In the genomic region with DNA sequence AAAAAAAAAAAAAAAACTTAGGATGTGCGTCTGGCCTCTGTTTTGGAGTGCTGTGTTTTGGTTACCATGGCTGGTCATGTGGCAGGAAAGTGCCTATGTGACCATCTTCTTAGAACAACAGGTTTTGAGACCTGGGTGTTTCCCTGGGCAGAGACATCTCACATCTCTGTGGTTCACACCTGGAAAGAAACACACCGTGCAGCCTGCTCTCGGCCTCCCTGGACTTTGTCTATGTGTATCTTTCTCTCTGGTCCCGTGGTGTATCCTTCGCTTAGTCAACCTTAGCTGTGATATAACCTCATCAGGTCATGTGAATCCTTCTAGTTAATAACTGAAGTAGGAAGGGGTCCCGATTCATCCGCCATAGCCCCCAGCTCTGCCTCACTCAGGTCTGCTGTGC, we compare ENCODE assay signal across 20 cellular contexts. TPM values are rescaled to one million over a fixed set of nuclear protein-coding genes. Genes with fewer than 3 reads are reported as not detected.
DNase-seq lines count a peak whose midpoint lies in the region; ATAC-seq, FAIRE-seq and TF ChIP-seq lines count a peak whose summit lies in the region.
"Had no signal": no experiment of that assay in that cellular context is flagged by ENCODE, and none has a peak within 500 bp of the region (broad histone marks: within the 10 kb centered on the region; RNA-seq: fewer than 3 reads in every experiment).

No MANE protein-coding gene starts in this region.

- FAIRE-seq in GM12878 (lab: Jason Lieb, UNC) = no peak
- FAIRE-seq in HepG2 (lab: Jason Lieb, UNC) = no peak
- FAIRE-seq: G401.6, RCC 7860 had no signal

- BruUV-seq in GM12878 (replicated peaks; lab: Mats Ljungman, UMichigan) = no TSS peak
- no TSS peak for BruUV-seq in HepG2 (replicated peaks; lab: Mats Ljungman, UMichigan)

- DNase-seq in DMS53 (lab: John Stamatoyannopoulos, UW) (peak; percentile 45), DMS53 treated with DMSO at 0.1 percent for 48 hours (lab: John Stamatoyannopoulos, UW; ENCODE audit: unreplicated experiment) (no peak), GM12878 (ENCODE audit: low read depth, low spot score) (no peak), HepG2 (ENCODE audit: low spot score) (peak; percentile 34), spleen (peak; percentile 14), thyroid gland (no peak)
- DNase-seq: AML-193; H9; MG63; NCI-H1092; NCI-H1436 treated with DMSO at 0.1 percent for 48 hours; NCI-H2029; NCI-H2171; NK-92 treated with Interleukin-12 subunit alpha and Interleukin-12 subunit beta, amount 100 ng/mL, for 24 hours; Right ventricle myocardium superior had no signal

- POLR2A ChIA-PET in GM12878 (lab: Charles Lee) = interaction anchor here (0.6 kb wide), 1 partner anchor 171 kb away, joined by 4 read pairs; no protein-coding TSS in a partner anchor
- POLR2A ChIA-PET in HepG2 (lab: Yijun Ruan, JAX) = interaction anchor here (0.7 kb wide), 1 partner anchor 248 kb away, joined by 3 read pairs; no protein-coding TSS in a partner anchor

- H3K4me2 ChIP-seq in GM12878 (ENCODE audit: control insufficient read depth, insufficient read depth) = no peak overlapping the region
- H3K4me2 ChIP-seq in HepG2 (ENCODE audit: low read depth, low read length) = peak overlapping the region; percentile 69

- TF ChIP-seq EP300 in GM12878 (IDR thresholded peaks at IDR 0.05; ENCODE audit: borderline replicate concordance in 1 of 2, control insufficient read depth in 1 of 2, low read depth in 2 of 2, low read length in 2 of 2) (no peak), HepG2 (IDR thresholded peaks at IDR 0.05; ENCODE audit: low read depth in 2 of 2, low read length in 2 of 2) (no peak), HepG2 (CRISPR knock-in tag; IDR thresholded peaks at IDR 0.05; ENCODE audit: borderline replicate concordance) (no peak)

- SMC1A ChIA-PET in GM12878 (lab: Charles Lee; ENCODE audit: uncharacterized antibody, unreplicated experiment) = interaction anchor here (1.7 kb wide), 1 partner anchor 223 kb away, joined by 6 read pairs; no protein-coding TSS in a partner anchor

- no peaks in the 10 kb centered on the region; the same call in 2 of the 3 replicates for H3K9me3 ChIP-seq in GM12878 (replicated peaks; ENCODE audit: control insufficient read depth, insufficient read depth, low read length)
- no peaks in the 10 kb centered on the region for H3K9me3 ChIP-seq in HepG2 (ENCODE audit: low read length)
- H3K9me3 ChIP-seq in spleen = no peaks in the 10 kb centered on the region
- H3K9me3 ChIP-seq in thyroid gland = no peaks in the 10 kb centered on the region
- H3K9me3 ChIP-seq: MG63 had no signal

- H2AFZ ChIP-seq in GM12878 (ENCODE audit: control insufficient read depth, low read depth, low read length) (no peak overlapping the region), HepG2 (ENCODE audit: low read length) (no peak overlapping the region)

- no peak overlapping the region for H3K4me3 ChIP-seq in GM12878
- peak overlapping the region in 1 of 3 experiments; percentile 35; a peak in 2 of 6 replicates for H3K4me3 ChIP-seq in HepG2 (replicated peaks in 1 of 3; ENCODE audit: insufficient read depth in 1 of 3, low read depth in 2 of 3, low read length in 3 of 3)
- no peak overlapping the region for H3K4me3 ChIP-seq in spleen
- no peak overlapping the region for H3K4me3 ChIP-seq in thyroid gland (replicated peaks in 1 of 3)
- H3K4me3 ChIP-seq: MG63 had no signal

- intact Hi-C loops in GM12878 (cut with micrococcal nuclease; ENCODE audit: unreplicated experiment) (no loop called here), HepG2 (cut with micrococcal nuclease; ENCODE audit: unreplicated experiment) (no loop called here), spleen (cut with DNase I; ENCODE audit: low total_unique reads) (no loop called here), thyroid gland (cut with DNase I) (no loop called here)

- H3K9ac ChIP-seq in GM12878 (ENCODE audit: control insufficient read depth, insufficient read depth, low read length) = no peak overlapping the region
- no peak overlapping the region for H3K9ac ChIP-seq in HepG2 (ENCODE audit: insufficient read depth, low read depth, low read length)

- no peaks in the 10 kb centered on the region for H3K36me3 ChIP-seq in GM12878 (ENCODE audit: control insufficient read depth in 2 of 2, insufficient read depth in 2 of 2, low read length in 1 of 2)
- H3K36me3 ChIP-seq in HepG2 (replicated peaks in 1 of 2; ENCODE audit: control insufficient read depth in 1 of 2, insufficient read depth in 2 of 2, low read length in 2 of 2) = no peaks in the 10 kb centered on the region
- H3K36me3 ChIP-seq in spleen = no peaks in the 10 kb centered on the region
- H3K36me3 ChIP-seq in thyroid gland = no peaks in the 10 kb centered on the region
- H3K36me3 ChIP-seq: MG63 had no signal

- no peak for TF ChIP-seq POLR2A in GM12878 (IDR thresholded peaks at IDR 0.05; ENCODE audit: low read depth, low read length)
- TF ChIP-seq POLR2A in HepG2 (IDR thresholded peaks at IDR 0.05; ENCODE audit: insufficient read depth in 1 of 2, low read depth in 2 of 2, low read length in 2 of 2) = no peak
- no peak for TF ChIP-seq POLR2A in spleen (IDR thresholded peaks at IDR 0.05)
- TF ChIP-seq POLR2A in thyroid gland (IDR thresholded peaks at IDR 0.05) = no peak

- 80% methylated on average over 7 of the region's 7 CpGs for WGBS in GM12878 (ENCODE audit: insufficient coverage, insufficient replicate concordance, low lambda C conversion rate, missing lambda C conversion rate)
- 28% methylated on average over 3 of the region's 7 CpGs for WGBS in HepG2 (ENCODE audit: low lambda C conversion rate)
- 85 to 91% (median 89%) methylated on average over 7 of the region's 7 CpGs for WGBS in spleen, 5 donors
- WGBS in thyroid gland, 2 donors = 78 to 81% methylated on average over 7 of the region's 7 CpGs

- H3K27me3 ChIP-seq in GM12878 (replicated peaks in 1 of 2; ENCODE audit: control insufficient read depth in 2 of 2, insufficient read depth in 2 of 2, low read length in 1 of 2) = no peaks in the 10 kb centered on the region
- no peaks in the 10 kb centered on the region for H3K27me3 ChIP-seq in HepG2 (ENCODE audit: control insufficient read depth in 1 of 2, insufficient read depth in 2 of 2, low read length in 2 of 2)
- no peaks in the 10 kb centered on the region for H3K27me3 ChIP-seq in spleen (replicated peaks in 1 of 7)
- no peaks in the 10 kb centered on the region for H3K27me3 ChIP-seq in thyroid gland
- H3K27me3 ChIP-seq: MG63 had no signal

- TF ChIP-seq RAD21 in GM12878 (IDR thresholded peaks at IDR 0.05; ENCODE audit: insufficient read depth, low read depth, low read length) (no peak), HepG2 (CRISPR knock-in tag; IDR thresholded peaks at IDR 0.05) (no peak)

- H3K79me2 ChIP-seq in GM12878 (ENCODE audit: control insufficient read depth, insufficient read depth, low read length) = no peaks in the 10 kb centered on the region
- H3K79me2 ChIP-seq in HepG2 (ENCODE audit: insufficient read depth, low read length) = no peaks in the 10 kb centered on the region

- no peaks in the 10 kb centered on the region for H4K20me1 ChIP-seq in GM12878 (ENCODE audit: control insufficient read depth, insufficient read depth)
- no peaks in the 10 kb centered on the region for H4K20me1 ChIP-seq in HepG2 (ENCODE audit: insufficient read depth, low read length)

- CTCF ChIA-PET in GM12878 (lab: Yijun Ruan, JAX) = interaction anchor here (0.7 to 1.1 kb wide), 2 partner anchors 65 to 166 kb away, joined by 3 read pairs; no protein-coding TSS in a partner anchor
- CTCF ChIA-PET in HepG2 (lab: Yijun Ruan, JAX; ENCODE audit: low intra/inter-chr PET ratio, low total read pairs) = no interaction called here

- in situ Hi-C loops in GM12878 (cut with MboI) (no loop called here), HepG2 (cut with HindIII; ENCODE audit: extremely low pct_ligation_motif_present, low pct_unique_long_range_greater_than_20kb) (no loop called here)

- H3K4me1 ChIP-seq in GM12878 (ENCODE audit: control insufficient read depth, insufficient read depth, low read length) (no peaks in the 10 kb centered on the region), HepG2 (ENCODE audit: insufficient read depth, low read length) (peaks cover 14% of the 10 kb centered on the region), spleen (peaks cover 0 to 16% (median 0%) of the 10 kb centered on the region in 6 donors), thyroid gland (no peaks in the 10 kb centered on the region)

- no peak overlapping the region for H3K27ac ChIP-seq in GM12878 (ENCODE audit: control insufficient read depth, insufficient read depth)
- H3K27ac ChIP-seq in HepG2 (ENCODE audit: extremely low read length, insufficient read depth, low read length) = no peak overlapping the region
- H3K27ac ChIP-seq in spleen = no peak overlapping the region
- no peak overlapping the region for H3K27ac ChIP-seq in thyroid gland
- H3K27ac ChIP-seq: 22Rv1 had no signal

- TF ChIP-seq CTCF in GM12878 (IDR thresholded peaks at IDR 0.05 in 2 of 3, conservative IDR thresholded peaks at IDR 0.05 in 1 of 3; ENCODE audit: control insufficient read depth in 2 of 3, extremely low read depth in 1 of 3, insufficient read depth in 1 of 3, low read depth in 3 of 3, low read length in 3 of 3) (no peak), HepG2 (CRISPR knock-in tag; IDR thresholded peaks at IDR 0.05) (no peak), spleen (IDR thresholded peaks at IDR 0.05 in 8 of 11, conservative IDR thresholded peaks at IDR 0.05 in 3 of 11) (no peak), thyroid gland (IDR thresholded peaks at IDR 0.05) (no peak)

- ATAC-seq in GM12878 (peak; percentile 43), HepG2 (peak; percentile 83), HG03108 (IDR thresholded peaks at IDR 0.05; ENCODE audit: unreplicated experiment) (no peak), HG02970 (IDR thresholded peaks at IDR 0.05; ENCODE audit: low FRiP score, unreplicated experiment) (no peak)

- RAD21 ChIA-PET in GM12878 (lab: Charles Lee; ENCODE audit: unreplicated experiment) = interaction anchor here (0.6 to 1.5 kb wide), 3 partner anchors 8 to 223 kb away, joined by 3 to 4 read pairs (median 3); no protein-coding TSS in a partner anchor

RNA-seq across cellular contexts. Expression of a gene that starts 22.6 kb away (rescaled TPM):
- total RNA-seq in GM12878 (2013; cell fraction: nucleolus; rRNA removed) = 7.3 and 9.4 TPM in 2 replicates
- 17.1 and 18.1 TPM in 2 replicates for total RNA-seq in GM12878 (2014; rRNA removed)
- total RNA-seq in GM12878 (2014; rRNA removed; fragmentation: Illumina TruSeq; extraction: Trizol) = 4.1 and 5.0 TPM in 2 replicates
- 14.7 and 15.4 TPM in 2 replicates for total RNA-seq in GM12878 (2021)
- 3.6 TPM for polyA plus RNA-seq in GM12878 (2011; ENCODE audit: low read depth)
- polyA plus RNA-seq in GM12878 (2011; rRNA removed) = 2.6 and 5.0 TPM in 2 replicates
- polyA plus RNA-seq in GM12878 (2011; cell fraction: cytosol; rRNA removed) = 8.0 and 11.7 TPM in 2 replicates
- polyA plus RNA-seq in GM12878 (2011; cell fraction: nucleus; rRNA removed) = 22.4 and 23.8 TPM in 2 replicates
- polyA plus RNA-seq in GM12878 (2012) = 14.1 and 16.9 TPM in 2 replicates
- polyA plus RNA-seq in GM12878 (2014; fragmentation: Illumina TruSeq; extraction: Trizol) = 0.40 and 2.4 TPM in 2 replicates
- polyA plus RNA-seq in GM12878 (2014; fragmentation: Nextera tagmentation; extraction: Ambion mirVana) = under 1 TPM; 0.05 to 0.38 TPM
- 15.3 and 16.0 TPM in 2 replicates for polyA plus RNA-seq in GM12878 (2014; rRNA removed)
- polyA plus RNA-seq in GM12878 (2016; fragmentation: Nextera tagmentation; extraction: Ambion mirVana) = 10 to 100 TPM; 16.5 to 18.1 TPM
- polyA minus RNA-seq in GM12878 (2011; rRNA and poly(A)+ RNA removed) = 1.4 and 6.0 TPM in 2 replicates
- polyA minus RNA-seq in GM12878 (2011; cell fraction: cytosol; rRNA and poly(A)+ RNA removed) = 3.6 TPM in 2 replicates
- 4.0 and 4.1 TPM in 2 replicates for polyA minus RNA-seq in GM12878 (2011; cell fraction: nucleus; rRNA and poly(A)+ RNA removed)
- total RNA-seq in HepG2 (2016; rRNA removed; fragmentation: Illumina TruSeq; extraction: Trizol) = 22.4 and 27.7 TPM in 2 replicates
- total RNA-seq in HepG2 (2016; cell fraction: cytosol; rRNA removed; fragmentation: Illumina TruSeq; extraction: Trizol; ENCODE audit: low read depth) = 6.0 and 6.3 TPM in 2 replicates
- total RNA-seq in HepG2 (2016; cell fraction: insoluble cytoplasmic fraction; rRNA removed; fragmentation: Illumina TruSeq; extraction: Trizol) = 23.1 and 29.1 TPM in 2 replicates
- total RNA-seq in HepG2 (2016; cell fraction: membrane; rRNA removed; fragmentation: Illumina TruSeq; extraction: Trizol) = 9.4 and 9.6 TPM in 2 replicates
- total RNA-seq in HepG2 (2016; cell fraction: nucleus; rRNA removed; fragmentation: Illumina TruSeq; extraction: Trizol) = 15.4 and 17.9 TPM in 2 replicates
- polyA plus RNA-seq in HepG2 (2011; rRNA removed) = 17.4 and 25.4 TPM in 2 replicates
- 18.0 and 24.2 TPM in 2 replicates for polyA plus RNA-seq in HepG2 (2011; cell fraction: cytosol; rRNA removed)
- 56.5 and 57.9 TPM in 2 replicates for polyA plus RNA-seq in HepG2 (2011; cell fraction: nucleus; rRNA removed)
- 16.1 and 18.5 TPM in 2 replicates for polyA plus RNA-seq in HepG2 (2012)
- polyA plus RNA-seq in HepG2 (2016; cell fraction: cytosol; fragmentation: Illumina TruSeq; extraction: Trizol; ENCODE audit: low read depth) = 4.5 and 4.6 TPM in 2 replicates
- 17.0 and 22.0 TPM in 2 replicates for polyA plus RNA-seq in HepG2 (2016; cell fraction: insoluble cytoplasmic fraction; fragmentation: Illumina TruSeq; extraction: Trizol; ENCODE audit: low read depth)
- polyA plus RNA-seq in HepG2 (2016; cell fraction: membrane; fragmentation: Illumina TruSeq; extraction: Trizol; ENCODE audit: low read depth) = 5.6 and 5.7 TPM in 2 replicates
- polyA plus RNA-seq in HepG2 (2016; cell fraction: nucleus; fragmentation: Illumina TruSeq; extraction: Trizol; ENCODE audit: insufficient read depth, low read depth) = 30.9 and 31.9 TPM in 2 replicates
- polyA minus RNA-seq in HepG2 (2011; rRNA and poly(A)+ RNA removed; ENCODE audit: low replicate concordance) = 6.9 and 23.2 TPM in 2 replicates
- 15.2 and 16.1 TPM in 2 replicates for polyA minus RNA-seq in HepG2 (2011; cell fraction: cytosol; rRNA and poly(A)+ RNA removed)
- polyA minus RNA-seq in HepG2 (2011; cell fraction: nucleus; rRNA and poly(A)+ RNA removed) = 9.3 and 10.6 TPM in 2 replicates
- total RNA-seq in spleen = 10 to 100 TPM; 21.4 to 55.1 (median 35.1) TPM
- 10 to 100 TPM; 21.2 to 66.4 (median 40.1) TPM for polyA plus RNA-seq in spleen
- 10 to 100 TPM; 40.8 to 85.9 (median 65.1) TPM for total RNA-seq in thyroid gland

RNA-seq across cellular contexts. Expression of a gene that starts 38.0 kb away (rescaled TPM):
- total RNA-seq in GM12878 (2013; cell fraction: nucleolus; rRNA removed) = 19.8 and 23.2 TPM in 2 replicates
- total RNA-seq in GM12878 (2014; rRNA removed) = 8.7 and 10.3 TPM in 2 replicates
- 10.1 and 10.6 TPM in 2 replicates for total RNA-seq in GM12878 (2014; rRNA removed; fragmentation: Illumina TruSeq; extraction: Trizol)
- total RNA-seq in GM12878 (2021) = 22.4 and 23.3 TPM in 2 replicates
- 13.1 TPM for polyA plus RNA-seq in GM12878 (2011; ENCODE audit: low read depth)
- polyA plus RNA-seq in GM12878 (2011; rRNA removed) = 31.5 and 31.7 TPM in 2 replicates
- 27.5 and 28.4 TPM in 2 replicates for polyA plus RNA-seq in GM12878 (2011; cell fraction: cytosol; rRNA removed)
- polyA plus RNA-seq in GM12878 (2011; cell fraction: nucleus; rRNA removed) = 35.2 and 38.9 TPM in 2 replicates
- polyA plus RNA-seq in GM12878 (2012) = 13.6 and 16.4 TPM in 2 replicates
- polyA plus RNA-seq in GM12878 (2014; fragmentation: Illumina TruSeq; extraction: Trizol) = 16.3 and 17.9 TPM in 2 replicates
- 1 to 10 TPM; 4.3 to 8.5 TPM for polyA plus RNA-seq in GM12878 (2014; fragmentation: Nextera tagmentation; extraction: Ambion mirVana)
- 20.8 and 23.9 TPM in 2 replicates for polyA plus RNA-seq in GM12878 (2014; rRNA removed)
- 1 to 10 TPM; 5.9 to 7.6 TPM for polyA plus RNA-seq in GM12878 (2016; fragmentation: Nextera tagmentation; extraction: Ambion mirVana)
- 27.7 and 28.8 TPM in 2 replicates for polyA minus RNA-seq in GM12878 (2011; rRNA and poly(A)+ RNA removed)
- 6.5 and 10.8 TPM in 2 replicates for polyA minus RNA-seq in GM12878 (2011; cell fraction: cytosol; rRNA and poly(A)+ RNA removed)
- polyA minus RNA-seq in GM12878 (2011; cell fraction: nucleus; rRNA and poly(A)+ RNA removed) = 13.2 and 18.2 TPM in 2 replicates
- total RNA-seq in HepG2 (2016; rRNA removed; fragmentation: Illumina TruSeq; extraction: Trizol) = 19.6 and 30.7 TPM in 2 replicates
- total RNA-seq in HepG2 (2016; cell fraction: cytosol; rRNA removed; fragmentation: Illumina TruSeq; extraction: Trizol; ENCODE audit: low read depth) = 4.9 and 5.2 TPM in 2 replicates
- 20.3 and 28.2 TPM in 2 replicates for total RNA-seq in HepG2 (2016; cell fraction: insoluble cytoplasmic fraction; rRNA removed; fragmentation: Illumina TruSeq; extraction: Trizol)
- 13.5 and 13.6 TPM in 2 replicates for total RNA-seq in HepG2 (2016; cell fraction: membrane; rRNA removed; fragmentation: Illumina TruSeq; extraction: Trizol)
- 15.8 and 19.8 TPM in 2 replicates for total RNA-seq in HepG2 (2016; cell fraction: nucleus; rRNA removed; fragmentation: Illumina TruSeq; extraction: Trizol)
- polyA plus RNA-seq in HepG2 (2011; rRNA removed) = 18.6 and 19.7 TPM in 2 replicates
- polyA plus RNA-seq in HepG2 (2011; cell fraction: cytosol; rRNA removed) = 14.9 and 17.8 TPM in 2 replicates
- polyA plus RNA-seq in HepG2 (2011; cell fraction: nucleus; rRNA removed) = 19.3 and 19.7 TPM in 2 replicates
- polyA plus RNA-seq in HepG2 (2012) = 16.7 and 17.6 TPM in 2 replicates
- polyA plus RNA-seq in HepG2 (2016; cell fraction: cytosol; fragmentation: Illumina TruSeq; extraction: Trizol; ENCODE audit: low read depth) = 3.8 and 4.1 TPM in 2 replicates
- polyA plus RNA-seq in HepG2 (2016; cell fraction: insoluble cytoplasmic fraction; fragmentation: Illumina TruSeq; extraction: Trizol; ENCODE audit: low read depth) = 27.6 and 27.9 TPM in 2 replicates
- polyA plus RNA-seq in HepG2 (2016; cell fraction: membrane; fragmentation: Illumina TruSeq; extraction: Trizol; ENCODE audit: low read depth) = 9.0 TPM in 2 replicates
- 25.6 and 26.1 TPM in 2 replicates for polyA plus RNA-seq in HepG2 (2016; cell fraction: nucleus; fragmentation: Illumina TruSeq; extraction: Trizol; ENCODE audit: insufficient read depth, low read depth)
- polyA minus RNA-seq in HepG2 (2011; rRNA and poly(A)+ RNA removed; ENCODE audit: low replicate concordance) = 27.6 and 29.3 TPM in 2 replicates
- 14.1 and 15.8 TPM in 2 replicates for polyA minus RNA-seq in HepG2 (2011; cell fraction: cytosol; rRNA and poly(A)+ RNA removed)
- 11.6 and 11.8 TPM in 2 replicates for polyA minus RNA-seq in HepG2 (2011; cell fraction: nucleus; rRNA and poly(A)+ RNA removed)
- 10 to 100 TPM; 13.0 to 32.2 (median 29.8) TPM for total RNA-seq in spleen
- polyA plus RNA-seq in spleen = 10 to 100 TPM in 1 of 3 donors, 1 to 10 TPM in 2; 5.5 to 17.3 (median 8.1) TPM
- 10 to 100 TPM; 44.1 to 65.3 (median 61.6) TPM for total RNA-seq in thyroid gland

Comparison
In these comparisons a context has a peak if more than half of its experiments do, and no peak if none do; other contexts are left out.
1. DNase-seq: peak in DMS53 (single experiment), HepG2 (single experiment) and spleen (single experiment); none in DMS53 treated with DMSO at 0.1 percent for 48 hours (single experiment), GM12878 (single experiment) and thyroid gland (0 of 2).
2. ATAC-seq: peak in GM12878 (single experiment) and HepG2 (single experiment); none in HG03108 (single experiment) and HG02970 (single experiment).